In genomic region chr14:30272848-30273563, GRCh38 we compare ENCODE assay signal across 20 cellular contexts.
DNase-seq lines count a peak whose midpoint lies in the region; ATAC-seq and TF ChIP-seq lines count a peak whose summit lies in the region.
"Had no signal": no experiment of that assay in that cellular context is flagged by ENCODE, and none has a peak within 500 bp of the region (broad histone marks: within the 10 kb centered on the region; RNA-seq: fewer than 3 reads in every experiment).

No MANE protein-coding gene starts in this region.

- peak overlapping the region in 2 of 3 experiments; percentile 13 to 16 for H3K27ac Mint-ChIP-seq in nephron
- H3K27ac Mint-ChIP-seq: CD8-positive, alpha-beta T cell; HFFc6; stimulated activated naive CD8-positive, alpha-beta T cell treated with anti-CD3 and anti-CD28 coated beads, Interleukin-15, Interleukin-2, amounts not matched to agents 100 ng/mL and 50 ng/mL, for 24 hours had no signal

- H3K9ac ChIP-seq in mammary epithelial cell (ENCODE audit: insufficient read depth, low read length) = no peak overlapping the region

- no peaks in the 10 kb centered on the region for H3K9me3 ChIP-seq in mammary epithelial cell (replicated peaks; ENCODE audit: insufficient read depth, low read length)
- H3K9me3 ChIP-seq: colonic mucosa, right atrium auricular region, tibial nerve had no signal

- CTCF ChIA-PET in mammary epithelial cell (lab: Charles Lee; ENCODE audit: low non-redundant PET) = no interaction called here

- intact Hi-C loops in mammary epithelial cell (cut with micrococcal nuclease) = loop anchor here (5.0 kb wide), 3 partner anchors 266 to 1516 kb away; no protein-coding TSS in a partner anchor

- no peak overlapping the region for H2AFZ ChIP-seq in mammary epithelial cell (ENCODE audit: low read depth, low read length)

- WGBS in mammary epithelial cell (ENCODE audit: low coverage, missing lambda C conversion rate) = 80% methylated on average over 10 of the region's 10 CpGs

- no peaks in the 10 kb centered on the region for H3K36me3 Mint-ChIP-seq in nephron (ENCODE audit: low read depth)
- H3K36me3 Mint-ChIP-seq: CD8-positive, alpha-beta T cell had no signal

- H3K9me3 Mint-ChIP-seq in nephron = no peaks in the 10 kb centered on the region
- H3K9me3 Mint-ChIP-seq: CD8-positive, alpha-beta T cell; HFFc6 had no signal

- H3K27me3 ChIP-seq in mammary epithelial cell (ENCODE audit: insufficient read depth, low read length) = no peaks in the 10 kb centered on the region
- H3K27me3 ChIP-seq: colonic mucosa, right atrium auricular region, tibial nerve had no signal

- DNase-seq in DMS153 treated with DMSO at 0.1 percent for 48 hours (lab: John Stamatoyannopoulos, UW; ENCODE audit: unreplicated experiment) (peak; percentile 65), NCI-H1436 treated with DMSO at 0.1 percent for 48 hours (lab: John Stamatoyannopoulos, UW) (peak; percentile 100), NCI-H82 treated with DMSO at 0.1 percent for 48 hours (lab: John Stamatoyannopoulos, UW; ENCODE audit: unreplicated experiment) (peak; percentile 16), mammary epithelial cell (no peak)
- DNase-seq: activated T-cell treated with anti-CD3 and anti-CD28 coated beads, Interleukin-2, amount 50 U/mL, for 1 hour; CD8-positive, alpha-beta T cell; colonic mucosa; GF-D8; HFFc6; kidney glomerular epithelial cell; NCI-H510A; T1000 had no signal

- peaks cover 26% of the 10 kb centered on the region for H3K4me1 Mint-ChIP-seq in nephron

- TF ChIP-seq CTCF in nephron (IDR thresholded peaks at IDR 0.05; ENCODE audit: unreplicated experiment in 3 of 3) (no peak), mammary epithelial cell (conservative IDR thresholded peaks at IDR 0.05 in 1 of 2, IDR thresholded peaks at IDR 0.05 in 1 of 2; ENCODE audit: extremely low read depth in 1 of 2, insufficient read depth in 1 of 2, low read depth in 1 of 2, low read length in 2 of 2) (no peak)

- BruUV-seq in mammary epithelial cell (replicated peaks; lab: Mats Ljungman, UMichigan) = no TSS peak

- in situ Hi-C loops in mammary epithelial cell (cut with MboI; ENCODE audit: low sequenced_read_pairs in 2 of 2) = no loop called here

- H3K4me3 Mint-ChIP-seq in nephron = no peak overlapping the region
- H3K4me3 Mint-ChIP-seq: CD8-positive, alpha-beta T cell; HFFc6; stimulated activated naive CD8-positive, alpha-beta T cell treated with anti-CD3 and anti-CD28 coated beads, Interleukin-15, Interleukin-2, amounts not matched to agents 100 ng/mL and 50 ng/mL, for 24 hours had no signal

- ATAC-seq in GM21723 (IDR thresholded peaks at IDR 0.05; ENCODE audit: unreplicated experiment) (no peak), GM21526 (IDR thresholded peaks at IDR 0.05; ENCODE audit: low FRiP score, unreplicated experiment) (no peak), GM21737 (IDR thresholded peaks at IDR 0.05; ENCODE audit: unreplicated experiment) (no peak)
- ATAC-seq: activated CD4-positive, CD25-positive, alpha-beta regulatory T cell treated with anti-CD3 and anti-CD28 coated beads, Interleukin-2, amount 50 U/mL, for 24 hours; CD8-positive, alpha-beta T cell had no signal

- H3K4me3 ChIP-seq in mammary epithelial cell (replicated peaks in 1 of 3; ENCODE audit: insufficient read depth in 1 of 3, low read depth in 2 of 3, low read length in 3 of 3) = no peak overlapping the region
- H3K4me3 ChIP-seq: colonic mucosa, right atrium auricular region, tibial nerve had no signal

- no peaks in the 10 kb centered on the region for H3K27me3 Mint-ChIP-seq in nephron (ENCODE audit: low read depth)

- no peaks in the 10 kb centered on the region for H3K36me3 ChIP-seq in mammary epithelial cell (ENCODE audit: insufficient read depth, low read length)
- H3K36me3 ChIP-seq: colonic mucosa, right atrium auricular region, tibial nerve had no signal

- H3K4me1 ChIP-seq in mammary epithelial cell (ENCODE audit: insufficient read depth, low read length) = no peaks in the 10 kb centered on the region
- H3K4me1 ChIP-seq: colonic mucosa had no signal

- no peaks in the 10 kb centered on the region for H3K79me2 ChIP-seq in mammary epithelial cell (ENCODE audit: insufficient read depth, low read length)

- H3K27ac ChIP-seq in mammary epithelial cell (ENCODE audit: insufficient read depth, low read depth, low read length) = no peak overlapping the region
- H3K27ac ChIP-seq: colonic mucosa, right atrium auricular region, tibial nerve had no signal

- dilution Hi-C loops in mammary epithelial cell (cut with HindIII; ENCODE audit: low sequenced_read_pairs) = no loop called here

- no peaks in the 10 kb centered on the region for H4K20me1 ChIP-seq in mammary epithelial cell (ENCODE audit: insufficient read depth, low read length)

- no peak overlapping the region for H3K4me2 ChIP-seq in mammary epithelial cell (ENCODE audit: insufficient read depth, low read depth, low read length)
